In the genomic region with DNA sequence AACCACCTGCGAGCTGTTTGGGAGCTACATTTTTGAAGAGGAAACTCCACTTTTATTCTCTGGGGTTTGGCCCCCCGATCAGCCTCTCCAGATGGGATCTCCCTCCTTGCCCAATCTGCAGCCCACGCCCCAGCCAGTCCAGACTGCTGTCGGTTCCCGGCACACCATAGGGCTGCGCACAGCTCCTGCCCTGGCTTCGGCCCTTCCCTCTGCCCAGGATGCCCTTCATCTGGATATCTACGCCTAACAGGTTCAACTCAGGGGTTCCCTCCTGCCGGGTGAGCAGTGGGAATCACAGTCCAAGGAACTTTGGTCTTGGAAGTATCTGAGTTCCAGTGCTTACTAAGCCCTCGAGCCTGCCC, we compare ENCODE assay signal across 26 cellular contexts.
DNase-seq lines count a peak whose midpoint lies in the region; ATAC-seq, FAIRE-seq and TF ChIP-seq lines count a peak whose summit lies in the region.
"Had no signal": no experiment of that assay in that cellular context is flagged by ENCODE, and none has a peak within 500 bp of the region (broad histone marks: within the 10 kb centered on the region; RNA-seq: fewer than 3 reads in every experiment).

No MANE protein-coding gene starts in this region.

- FAIRE-seq in pancreas (lab: Jason Lieb, UNC) = no peak
- FAIRE-seq: A549, G401.6, GM12891 had no signal

- H3K4me3 ChIP-seq in esophagus squamous epithelium (peak overlapping the region in 1 of 4 donors; percentile 3), pancreas (no peak overlapping the region)
- H3K4me3 ChIP-seq: A549, adrenal gland, gastroesophageal sphincter, psoas muscle, SJSA1 had no signal

- H3K36me3 Mint-ChIP-seq in WTC11 = no peaks in the 10 kb centered on the region; the same call in 1 of the 2 replicates
- H3K36me3 Mint-ChIP-seq in activated naive CD4-positive, alpha-beta T cell treated with anti-CD3 and anti-CD28 coated beads, Interleukin-2, amount 50 U/mL, for 72 hours = no peaks in the 10 kb centered on the region
- H3K36me3 Mint-ChIP-seq: natural killer cell had no signal

- DNase-seq in WTC11 (ENCODE audit: low spot score) (peak; percentile 38), esophagus squamous epithelium (lab: John Stamatoyannopoulos, UW) (no peak), pancreas (no peak), NK-92 (lab: John Stamatoyannopoulos, UW; ENCODE audit: unreplicated experiment) (no peak), NCI-H446 treated with DMSO at 0.1 percent for 48 hours (lab: John Stamatoyannopoulos, UW) (no peak)
- DNase-seq in activated CD4-positive, alpha-beta T cell treated with anti-CD3 and anti-CD28 coated beads, Interleukin-2, amount 50 U/mL, for 4 hours = no peak
- no peak for DNase-seq in activated naive CD4-positive, alpha-beta T cell treated with anti-CD3 and anti-CD28 coated beads, Interleukin-2, amount 50 U/mL, for 72 hours (ENCODE audit: low spot score in 2 of 2)
- DNase-seq: activated CD4-positive, alpha-beta T cell treated with anti-CD3 and anti-CD28 coated beads, Interleukin-2, amount 50 U/mL, for 48 hours; activated effector memory CD4-positive, alpha-beta T cell treated with anti-CD3 and anti-CD28 coated beads, Interleukin-2, amount 50 U/mL, for 16 hours; adrenal gland; central memory CD4-positive, alpha-beta T cell; Karpas-422; natural killer cell; NCI-H187 treated with DMSO at 0.1 percent for 48 hours; NCI-H226; NCI-H82; psoas muscle; stimulated activated CD4-positive, alpha-beta T cell treated with anti-CD3 and anti-CD28 coated beads, Interleukin-4, amount 100 ng/mL, for 24 hours; stimulated activated naive CD8-positive, alpha-beta T cell treated with anti-CD3 and anti-CD28 coated beads, Interleukin-15, amount 100 ng/mL, for 72 hours had no signal

- H3K4me1 ChIP-seq in ES-I3 (ENCODE audit: insufficient read depth, low read length) = peaks cover 47% of the 10 kb centered on the region
- peaks cover 9 to 46% (median 20%) of the 10 kb centered on the region in 3 donors for H3K4me1 ChIP-seq in esophagus squamous epithelium
- H3K4me1 ChIP-seq in pancreas = no peaks in the 10 kb centered on the region
- H3K4me1 ChIP-seq: adrenal gland, psoas muscle had no signal

- 48 to 62% methylated on average over 8 to 9 of the region's 10 CpGs for WGBS in esophagus squamous epithelium, 2 donors
- 64 to 68% methylated on average over 10 of the region's 10 CpGs for WGBS in pancreas, 2 donors

- no peak for TF ChIP-seq POLR2A in esophagus squamous epithelium (IDR thresholded peaks at IDR 0.05)

- H3K9me3 ChIP-seq in ES-I3 (ENCODE audit: control insufficient read depth, insufficient read depth, low read length) = no peaks in the 10 kb centered on the region
- H3K9me3 ChIP-seq in esophagus squamous epithelium = no peaks in the 10 kb centered on the region
- no peaks in the 10 kb centered on the region for H3K9me3 ChIP-seq in pancreas
- H3K9me3 ChIP-seq: A549, adrenal gland, gastroesophageal sphincter, psoas muscle, SJSA1 had no signal

- H3K27ac ChIP-seq in esophagus squamous epithelium = peak overlapping the region; percentile 76 to 86 (median 81)
- H3K27ac ChIP-seq in pancreas = peak overlapping the region in 3 of 4 donors; percentile 19 to 62 (median 54)
- H3K27ac ChIP-seq: adrenal gland, gastroesophageal sphincter, psoas muscle had no signal

- peak overlapping the region; percentile 72 for H3K27ac Mint-ChIP-seq in WTC11
- no peak overlapping the region for H3K27ac Mint-ChIP-seq in activated naive CD4-positive, alpha-beta T cell treated with anti-CD3 and anti-CD28 coated beads, Interleukin-2, amount 50 U/mL, for 72 hours
- H3K27ac Mint-ChIP-seq: natural killer cell; T-helper 1 cell treated with Interleukin-12 subunit alpha and Interleukin-12 subunit beta and Interleukin-4 antibody, amounts not matched to agents 30 μg/mL and 1 μg/mL, for 36 hours had no signal

- no peaks in the 10 kb centered on the region for H3K36me3 ChIP-seq in ES-I3 (ENCODE audit: insufficient read depth, low read length)
- H3K36me3 ChIP-seq in esophagus squamous epithelium = no peaks in the 10 kb centered on the region
- H3K36me3 ChIP-seq in pancreas = no peaks in the 10 kb centered on the region
- H3K36me3 ChIP-seq: adrenal gland, gastroesophageal sphincter, SJSA1 had no signal

- POLR2A ChIA-PET in WTC11 (lab: Charles Lee) = interaction anchor here (0.6 kb wide), 1 partner anchor 527 kb away, joined by 4 read pairs; no protein-coding TSS in a partner anchor

- no peaks in the 10 kb centered on the region for H3K9me3 Mint-ChIP-seq in WTC11
- H3K9me3 Mint-ChIP-seq in activated naive CD4-positive, alpha-beta T cell treated with anti-CD3 and anti-CD28 coated beads, Interleukin-2, amount 50 U/mL, for 72 hours = no peaks in the 10 kb centered on the region
- H3K9me3 Mint-ChIP-seq: natural killer cell; stimulated activated naive CD8-positive, alpha-beta T cell treated with anti-CD3 and anti-CD28 coated beads, Interleukin-15, amount 100 ng/mL, for 72 hours; T-helper 1 cell treated with Interleukin-12 subunit alpha and Interleukin-12 subunit beta and Interleukin-4 antibody, amounts not matched to agents 30 μg/mL and 1 μg/mL, for 36 hours had no signal

- TF ChIP-seq CTCF in WTC11 (IDR thresholded peaks at IDR 0.05) (no peak), esophagus squamous epithelium (IDR thresholded peaks at IDR 0.05) (no peak), pancreas (IDR thresholded peaks at IDR 0.05) (no peak)

- H3K9ac ChIP-seq in ES-I3 (ENCODE audit: low read depth, low read length) = peak overlapping the region; percentile 50; the same call in 1 of the 2 replicates

- intact Hi-C loops in esophagus squamous epithelium (cut with DNase I) = no loop called here
- intact Hi-C loops in pancreas (cut with DNase I) = loop anchor here in 1 of 3 donors (10.0 kb wide), 1 partner anchor 639 kb away; no protein-coding TSS in a partner anchor

- H3K4me3 Mint-ChIP-seq in WTC11 = peak overlapping the region; percentile 58
- H3K4me3 Mint-ChIP-seq: natural killer cell; stimulated activated naive CD8-positive, alpha-beta T cell treated with anti-CD3 and anti-CD28 coated beads, Interleukin-15, amount 100 ng/mL, for 72 hours; T-helper 1 cell treated with Interleukin-12 subunit alpha and Interleukin-12 subunit beta and Interleukin-4 antibody, amounts not matched to agents 30 μg/mL and 1 μg/mL, for 36 hours had no signal

- peak; percentile 24 for ATAC-seq in WTC11
- no peak for ATAC-seq in pancreas
- ATAC-seq in activated naive CD4-positive, alpha-beta T cell treated with anti-CD3 and anti-CD28 coated beads, Interleukin-2, amount 50 U/mL, for 72 hours = no peak
- ATAC-seq: A549; natural killer cell; psoas muscle; stimulated activated naive CD8-positive, alpha-beta T cell treated with anti-CD3 and anti-CD28 coated beads, Interleukin-15, amount 100 ng/mL, for 72 hours had no signal

- CTCF ChIA-PET in WTC11 (lab: Charles Lee) = interaction anchor here (0.6 to 2.4 kb wide), 10 partner anchors 8 to 305 kb away, joined by 3 to 13 read pairs (median 4); no protein-coding TSS in a partner anchor

- peaks cover 0 to 21% (median 0%) of the 10 kb centered on the region in 4 donors for H3K27me3 ChIP-seq in esophagus squamous epithelium
- H3K27me3 ChIP-seq in pancreas = no peaks in the 10 kb centered on the region
- H3K27me3 ChIP-seq: SJSA1 had no signal

- peaks cover 44% of the 10 kb centered on the region for H3K27me3 Mint-ChIP-seq in WTC11 (ENCODE audit: low read depth)

- H3K4me1 Mint-ChIP-seq in WTC11 = peaks cover 72% of the 10 kb centered on the region
- H3K4me1 Mint-ChIP-seq: natural killer cell; stimulated activated naive CD8-positive, alpha-beta T cell treated with anti-CD3 and anti-CD28 coated beads, Interleukin-15, amount 100 ng/mL, for 72 hours had no signal

TF ChIP-seq in WTC11, 78 proteins besides CTCF, POLR2A, EP300 and RAD21 (continues in another document):
- TF ChIP-seq IRF2 (CRISPR knock-in tag; IDR thresholded peaks at IDR 0.05; ENCODE audit: borderline replicate concordance, low read depth) (no peak), NR2C2 (CRISPR knock-in tag; IDR thresholded peaks at IDR 0.05) (no peak)
- TF ChIP-seq, protein P1, sequence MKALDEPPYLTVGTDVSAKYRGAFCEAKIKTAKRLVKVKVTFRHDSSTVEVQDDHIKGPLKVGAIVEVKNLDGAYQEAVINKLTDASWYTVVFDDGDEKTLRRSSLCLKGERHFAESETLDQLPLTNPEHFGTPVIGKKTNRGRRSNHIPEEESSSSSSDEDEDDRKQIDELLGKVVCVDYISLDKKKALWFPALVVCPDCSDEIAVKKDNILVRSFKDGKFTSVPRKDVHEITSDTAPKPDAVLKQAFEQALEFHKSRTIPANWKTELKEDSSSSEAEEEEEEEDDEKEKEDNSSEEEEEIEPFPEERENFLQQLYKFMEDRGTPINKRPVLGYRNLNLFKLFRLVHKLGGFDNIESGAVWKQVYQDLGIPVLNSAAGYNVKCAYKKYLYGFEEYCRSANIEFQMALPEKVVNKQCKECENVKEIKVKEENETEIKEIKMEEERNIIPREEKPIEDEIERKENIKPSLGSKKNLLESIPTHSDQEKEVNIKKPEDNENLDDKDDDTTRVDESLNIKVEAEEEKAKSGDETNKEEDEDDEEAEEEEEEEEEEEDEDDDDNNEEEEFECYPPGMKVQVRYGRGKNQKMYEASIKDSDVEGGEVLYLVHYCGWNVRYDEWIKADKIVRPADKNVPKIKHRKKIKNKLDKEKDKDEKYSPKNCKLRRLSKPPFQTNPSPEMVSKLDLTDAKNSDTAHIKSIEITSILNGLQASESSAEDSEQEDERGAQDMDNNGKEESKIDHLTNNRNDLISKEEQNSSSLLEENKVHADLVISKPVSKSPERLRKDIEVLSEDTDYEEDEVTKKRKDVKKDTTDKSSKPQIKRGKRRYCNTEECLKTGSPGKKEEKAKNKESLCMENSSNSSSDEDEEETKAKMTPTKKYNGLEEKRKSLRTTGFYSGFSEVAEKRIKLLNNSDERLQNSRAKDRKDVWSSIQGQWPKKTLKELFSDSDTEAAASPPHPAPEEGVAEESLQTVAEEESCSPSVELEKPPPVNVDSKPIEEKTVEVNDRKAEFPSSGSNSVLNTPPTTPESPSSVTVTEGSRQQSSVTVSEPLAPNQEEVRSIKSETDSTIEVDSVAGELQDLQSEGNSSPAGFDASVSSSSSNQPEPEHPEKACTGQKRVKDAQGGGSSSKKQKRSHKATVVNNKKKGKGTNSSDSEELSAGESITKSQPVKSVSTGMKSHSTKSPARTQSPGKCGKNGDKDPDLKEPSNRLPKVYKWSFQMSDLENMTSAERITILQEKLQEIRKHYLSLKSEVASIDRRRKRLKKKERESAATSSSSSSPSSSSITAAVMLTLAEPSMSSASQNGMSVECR (CRISPR knock-in tag; IDR thresholded peaks at IDR 0.05; ENCODE audit: borderline replicate concordance) = no peak
